ENCODE assay signal across 29 cellular contexts in genomic region chr2:79669714-79670113, GRCh38.
"Had no signal": no experiment of that assay in that cellular context is flagged by ENCODE, and none has a peak within 500 bp of the region (broad histone marks: within the 10 kb centered on the region; RNA-seq: fewer than 3 reads in every experiment).

No MANE protein-coding gene starts in this region.

- H3K4me2 ChIP-seq: PC-9 had no signal

- H3K4me3 ChIP-seq: adrenal gland, body of pancreas, breast epithelium, PC-9 had no signal

- H3K27ac ChIP-seq: adrenal gland, body of pancreas, breast epithelium, KMS-11, PC-9, RWPE1 had no signal

- DNase-seq: activated CD4-positive, alpha-beta T cell treated with anti-CD3 and anti-CD28 coated beads, Interleukin-2, amount 10 ng/mL, durations not matched to agents 24 days and 14 days; activated CD4-positive, alpha-beta T cell treated with anti-CD3 and anti-CD28 coated beads, Interleukin-2, amount 50 U/mL, for 4 hours; activated CD8-positive, alpha-beta T cell treated with anti-CD3 and anti-CD28 coated beads for 36 hours; activated gamma-delta T cell treated with Interleukin-2 at 50 U/mL for 16 hours; activated naive CD4-positive, alpha-beta T cell treated with anti-CD3 and anti-CD28 coated beads for 36 hours; activated T-cell treated with anti-CD3 and anti-CD28 coated beads, Interleukin-2, amount 50 U/mL, for 4 hours; adrenal gland; body of pancreas; MM.1S; MV-4-11; NCI-H1092; NCI-H1436 treated with DMSO at 0.1 percent for 48 hours; NCI-H1694 treated with DMSO at 0.1 percent for 48 hours; NCI-H2029; NCI-H2107; NCI-H2171; NCI-H510A; NCI-H748 treated with DMSO at 0.1 percent for 48 hours; PC-9; SIG-M5; T1000 had no signal

- H3K4me1 ChIP-seq: adrenal gland, body of pancreas, breast epithelium had no signal

- H2AFZ ChIP-seq: PC-9 had no signal

- FAIRE-seq: astrocyte, RCC 7860, TTC549 had no signal

- H3K36me3 ChIP-seq: adrenal gland, breast epithelium had no signal

- H3K9me3 ChIP-seq: adrenal gland, body of pancreas, breast epithelium had no signal

- H3K9ac ChIP-seq: KMS-11 had no signal

- ATAC-seq: activated CD8-positive, alpha-beta T cell treated with anti-CD3 and anti-CD28 coated beads for 36 hours; activated naive CD4-positive, alpha-beta T cell treated with anti-CD3 and anti-CD28 coated beads, Interleukin-2, amount 50 U/mL, for 72 hours; activated T-cell treated with anti-CD3 and anti-CD28 coated beads, Interleukin-2, amount 50 U/mL, for 4 hours; body of pancreas; Right ventricle myocardium inferior had no signal

- H3K27me3 ChIP-seq: adrenal gland, body of pancreas, breast epithelium had no signal
